In the genomic region with DNA sequence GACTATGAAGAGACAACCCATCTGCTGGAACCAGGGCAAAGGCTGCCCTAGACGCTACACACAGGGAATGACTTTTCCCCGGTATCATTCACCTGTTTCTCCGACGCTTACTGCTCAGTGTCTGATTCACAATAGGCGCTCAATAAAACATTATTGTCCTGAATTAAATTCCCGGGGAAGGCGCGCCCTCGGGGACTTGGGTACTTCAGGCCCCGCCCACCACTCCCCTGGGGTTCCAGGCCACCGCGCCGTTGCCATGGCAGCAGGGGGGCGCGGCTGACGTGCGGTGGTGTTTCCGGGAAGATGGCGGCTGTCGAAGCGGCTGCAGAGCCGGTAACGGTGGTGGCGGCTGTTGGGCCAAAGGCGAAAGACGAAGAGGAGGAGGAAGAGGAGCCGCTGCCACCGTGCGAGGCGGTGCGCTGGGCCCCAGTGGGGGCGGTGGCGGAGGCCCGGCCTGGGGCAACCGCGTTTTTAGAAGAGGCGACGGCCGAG, we compare ENCODE assay signal across 8 cellular contexts. TPM values are rescaled to one million over a fixed set of nuclear protein-coding genes. Genes with fewer than 3 reads are reported as not detected.
DNase-seq lines count a peak whose midpoint lies in the region; TF ChIP-seq lines count a peak whose summit lies in the region.

A gene (plus strand): TSS at position 292 of the 492 bp plus-strand sequence. CDS start 12 bp downstream, at position 304.

- H3K36me3 ChIP-seq in HEK293 (ENCODE audit: control insufficient read depth in 2 of 2, insufficient read depth in 1 of 2, low read length in 2 of 2) = peaks cover 6 to 10% of the 10 kb centered on the region in 2 experiments; a peak in 2 of 3 replicates
- H3K36me3 ChIP-seq in transverse colon = no peaks in the 10 kb centered on the region

- no peaks in the 10 kb centered on the region for H3K27me3 ChIP-seq in transverse colon

- DNase-seq in EL (peak; percentile 90), NCI-H1092 treated with DMSO at 0.1 percent for 48 hours (lab: John Stamatoyannopoulos, UW) (peak; percentile 79), SW480 (ENCODE audit: low spot score) (peak; percentile 90), cardiac septum (ENCODE audit: low spot score) (peak; percentile 97), posterior cingulate gyrus (peak; percentile 84 to 98 (median 90)), transverse colon (peak; percentile 99)
- DNase-seq in activated naive CD8-positive, alpha-beta T cell treated with anti-CD3 and anti-CD28 coated beads, Interleukin-2, amount 50 U/mL, for 16 hours (ENCODE audit: low read depth, low spot score) = peak; percentile 81

- intact Hi-C loops in cardiac septum (cut with DNase I) = loop anchor here (2.0 kb wide), 2 partner anchors 16 kb away; a partner anchor contains a TSS
- intact Hi-C loops in posterior cingulate gyrus (cut with DNase I) = no loop called here
- intact Hi-C loops in transverse colon (cut with DNase I; ENCODE audit: low total_unique reads) = no loop called here

- WGBS in transverse colon (ENCODE audit: low coverage in 1 of 2), 2 donors = 0 to 4% methylated on average over 5 to 17 of the region's 39 CpGs

- POLR2A ChIA-PET in HEK293 (lab: Yijun Ruan, JAX) = interaction anchor here (2.2 to 4.2 kb wide), 2 partner anchors 15 to 18 kb away, joined by 7 to 26 read pairs; a partner anchor contains a TSS

- peaks cover 10% of the 10 kb centered on the region for H3K4me1 ChIP-seq in HEK293 (ENCODE audit: control insufficient read depth, insufficient read depth, low read length)
- peaks cover 14 to 43% (median 35%) of the 10 kb centered on the region in 4 donors for H3K4me1 ChIP-seq in transverse colon

- CTCF ChIA-PET in HEK293 (lab: Yijun Ruan, JAX) = interaction anchor here (0.6 to 1.4 kb wide), 4 partner anchors 15 to 20 kb away, joined by 3 to 6 read pairs (median 3); a partner anchor contains a TSS

- TF ChIP-seq CTCF in HEK293 (tag by site-specific recombination; IDR thresholded peaks at IDR 0.05) (0 out of 2 replicates have a peak, but pooled peaks have one; percentile 0), transverse colon (IDR thresholded peaks at IDR 0.05) (no peak)

- peak; percentile 59 for TF ChIP-seq POLR2A in transverse colon (IDR thresholded peaks at IDR 0.05)

- in situ Hi-C loops in transverse colon (cut with MboI; ENCODE audit: low pct_ligation_motif_present in 1 of 4, low pct_unique_long_range_greater_than_20kb in 1 of 4, low sequenced_read_pairs in 3 of 4) = no loop called here

- H3K9me3 ChIP-seq in HEK293 (ENCODE audit: control insufficient read depth, insufficient read depth, low read depth, low read length) = no peaks in the 10 kb centered on the region
- no peaks in the 10 kb centered on the region for H3K9me3 ChIP-seq in transverse colon

- H3K27ac ChIP-seq in HEK293 (ENCODE audit: extremely low read depth, low read depth, low read length) (peak within 1 kb of the TSS; percentile 78), transverse colon (peak within 1 kb of the TSS; percentile 92 to 99 (median 94))

- H3K4me3 ChIP-seq in HEK293 (ENCODE audit: low read depth, low read length) (peak within 1 kb of the TSS; percentile 85), transverse colon (peak within 1 kb of the TSS; percentile 45 to 98 (median 81))

- no peak for TF ChIP-seq EP300 in transverse colon (IDR thresholded peaks at IDR 0.05; ENCODE audit: low read depth)

TF ChIP-seq in HEK293, 187 proteins besides CTCF, POLR2A, EP300 and RAD21 (continues in another document):
- no peak for TF ChIP-seq ZNF610 (tag by site-specific recombination; IDR thresholded peaks at IDR 0.05; ENCODE audit: borderline replicate concordance)
- no peak for TF ChIP-seq SETDB1 (IDR thresholded peaks at IDR 0.05; ENCODE audit: insufficient read length, low read length)
- TF ChIP-seq, protein P1, sequence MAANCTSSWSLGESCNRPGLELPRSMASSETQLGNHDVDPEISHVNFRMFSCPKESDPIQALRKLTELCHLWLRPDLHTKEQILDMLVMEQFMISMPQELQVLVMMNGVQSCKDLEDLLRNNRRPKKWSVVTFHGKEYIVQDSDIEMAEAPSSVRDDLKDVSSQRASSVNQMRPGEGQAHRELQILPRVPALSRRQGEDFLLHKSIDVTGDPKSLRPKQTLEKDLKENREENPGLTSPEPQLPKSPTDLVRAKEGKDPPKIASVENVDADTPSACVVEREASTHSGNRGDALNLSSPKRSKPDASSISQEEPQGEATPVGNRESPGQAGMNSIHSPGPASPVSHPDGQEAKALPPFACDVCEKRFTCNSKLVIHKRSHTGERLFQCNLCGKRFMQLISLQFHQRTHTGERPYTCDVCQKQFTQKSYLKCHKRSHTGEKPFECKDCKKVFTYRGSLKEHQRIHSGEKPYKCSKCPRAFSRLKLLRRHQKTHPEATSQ (tag by site-specific recombination; IDR thresholded peaks at IDR 0.05) = no peak
- peak; percentile 97 for TF ChIP-seq KLF10 (tag by site-specific recombination; IDR thresholded peaks at IDR 0.05)
- TF ChIP-seq, protein P2, sequence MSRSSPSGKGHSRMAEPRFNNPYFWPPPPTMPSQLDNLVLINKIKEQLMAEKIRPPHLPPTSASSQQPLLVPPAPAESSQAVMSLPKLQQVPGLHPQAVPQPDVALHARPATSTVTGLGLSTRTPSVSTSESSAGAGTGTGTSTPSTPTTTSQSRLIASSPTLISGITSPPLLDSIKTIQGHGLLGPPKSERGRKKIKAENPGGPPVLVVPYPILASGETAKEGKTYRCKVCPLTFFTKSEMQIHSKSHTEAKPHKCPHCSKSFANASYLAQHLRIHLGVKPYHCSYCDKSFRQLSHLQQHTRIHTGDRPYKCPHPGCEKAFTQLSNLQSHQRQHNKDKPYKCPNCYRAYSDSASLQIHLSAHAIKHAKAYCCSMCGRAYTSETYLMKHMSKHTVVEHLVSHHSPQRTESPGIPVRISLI (tag by site-specific recombination; IDR thresholded peaks at IDR 0.05) = no peak
- TF ChIP-seq ZNF785 (tag by site-specific recombination; IDR thresholded peaks at IDR 0.05) = no peak
- TF ChIP-seq, protein P3, sequence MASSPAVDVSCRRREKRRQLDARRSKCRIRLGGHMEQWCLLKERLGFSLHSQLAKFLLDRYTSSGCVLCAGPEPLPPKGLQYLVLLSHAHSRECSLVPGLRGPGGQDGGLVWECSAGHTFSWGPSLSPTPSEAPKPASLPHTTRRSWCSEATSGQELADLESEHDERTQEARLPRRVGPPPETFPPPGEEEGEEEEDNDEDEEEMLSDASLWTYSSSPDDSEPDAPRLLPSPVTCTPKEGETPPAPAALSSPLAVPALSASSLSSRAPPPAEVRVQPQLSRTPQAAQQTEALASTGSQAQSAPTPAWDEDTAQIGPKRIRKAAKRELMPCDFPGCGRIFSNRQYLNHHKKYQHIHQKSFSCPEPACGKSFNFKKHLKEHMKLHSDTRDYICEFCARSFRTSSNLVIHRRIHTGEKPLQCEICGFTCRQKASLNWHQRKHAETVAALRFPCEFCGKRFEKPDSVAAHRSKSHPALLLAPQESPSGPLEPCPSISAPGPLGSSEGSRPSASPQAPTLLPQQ (tag by site-specific recombination; IDR thresholded peaks at IDR 0.05) = no peak
- peak; percentile 73 for TF ChIP-seq GLIS2 (tag by site-specific recombination; IDR thresholded peaks at IDR 0.05)
- TF ChIP-seq ZNF239 (tag by site-specific recombination; IDR thresholded peaks at IDR 0.05) = no peak
- 0 out of 2 replicates have a peak, but pooled peaks have one; percentile 69 for TF ChIP-seq ZNF660 (tag by site-specific recombination; IDR thresholded peaks at IDR 0.05)
- TF ChIP-seq ZNF558 (tag by site-specific recombination; IDR thresholded peaks at IDR 0.05) = no peak
- TF ChIP-seq SALL2 (tag by site-specific recombination; IDR thresholded peaks at IDR 0.05; ENCODE audit: borderline replicate concordance) = no peak
- TF ChIP-seq ZNF10 (tag by site-specific recombination; IDR thresholded peaks at IDR 0.05) = no peak
- TF ChIP-seq ZNF132 (tag by site-specific recombination; IDR thresholded peaks at IDR 0.05; ENCODE audit: borderline replicate concordance) = no peak
- TF ChIP-seq ZNF335 (tag by site-specific recombination; conservative IDR thresholded peaks at IDR 0.05) = peak; percentile 98
- TF ChIP-seq, protein P4, sequence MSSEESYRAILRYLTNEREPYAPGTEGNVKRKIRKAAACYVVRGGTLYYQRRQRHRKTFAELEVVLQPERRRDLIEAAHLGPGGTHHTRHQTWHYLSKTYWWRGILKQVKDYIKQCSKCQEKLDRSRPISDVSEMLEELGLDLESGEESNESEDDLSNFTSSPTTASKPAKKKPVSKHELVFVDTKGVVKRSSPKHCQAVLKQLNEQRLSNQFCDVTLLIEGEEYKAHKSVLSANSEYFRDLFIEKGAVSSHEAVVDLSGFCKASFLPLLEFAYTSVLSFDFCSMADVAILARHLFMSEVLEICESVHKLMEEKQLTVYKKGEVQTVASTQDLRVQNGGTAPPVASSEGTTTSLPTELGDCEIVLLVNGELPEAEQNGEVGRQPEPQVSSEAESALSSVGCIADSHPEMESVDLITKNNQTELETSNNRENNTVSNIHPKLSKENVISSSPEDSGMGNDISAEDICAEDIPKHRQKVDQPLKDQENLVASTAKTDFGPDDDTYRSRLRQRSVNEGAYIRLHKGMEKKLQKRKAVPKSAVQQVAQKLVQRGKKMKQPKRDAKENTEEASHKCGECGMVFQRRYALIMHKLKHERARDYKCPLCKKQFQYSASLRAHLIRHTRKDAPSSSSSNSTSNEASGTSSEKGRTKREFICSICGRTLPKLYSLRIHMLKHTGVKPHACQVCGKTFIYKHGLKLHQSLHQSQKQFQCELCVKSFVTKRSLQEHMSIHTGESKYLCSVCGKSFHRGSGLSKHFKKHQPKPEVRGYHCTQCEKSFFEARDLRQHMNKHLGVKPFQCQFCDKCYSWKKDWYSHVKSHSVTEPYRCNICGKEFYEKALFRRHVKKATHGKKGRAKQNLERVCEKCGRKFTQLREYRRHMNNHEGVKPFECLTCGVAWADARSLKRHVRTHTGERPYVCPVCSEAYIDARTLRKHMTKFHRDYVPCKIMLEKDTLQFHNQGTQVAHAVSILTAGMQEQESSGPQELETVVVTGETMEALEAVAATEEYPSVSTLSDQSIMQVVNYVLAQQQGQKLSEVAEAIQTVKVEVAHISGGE (tag by site-specific recombination; conservative IDR thresholded peaks at IDR 0.05; ENCODE audit: low read depth) = no peak
- TF ChIP-seq ZFP41 (tag by site-specific recombination; IDR thresholded peaks at IDR 0.05; ENCODE audit: borderline replicate concordance) = no peak
- no peak for TF ChIP-seq ZNF354C (tag by site-specific recombination; IDR thresholded peaks at IDR 0.05; ENCODE audit: borderline replicate concordance, low read depth)
- TF ChIP-seq ZIC2 (tag by site-specific recombination; IDR thresholded peaks at IDR 0.05) = no peak
- no peak for TF ChIP-seq ZNF112 (tag by site-specific recombination; IDR thresholded peaks at IDR 0.05)

RNA-seq across cellular contexts. Expression of the gene that starts here (rescaled TPM):
- total RNA-seq in cardiac septum (14.8 TPM), transverse colon (10 to 100 TPM; 18.1 to 43.8 (median 27.8) TPM)

Comparison
In these comparisons a context has a peak if more than half of its experiments do, and no peak if none do; other contexts are left out.
1. Peak in every context shown above with its lines: DNase-seq, H3K4me3 ChIP-seq and H3K27ac ChIP-seq.